Comparison of ENCODE assay signal across 31 cellular contexts in the genomic region with DNA sequence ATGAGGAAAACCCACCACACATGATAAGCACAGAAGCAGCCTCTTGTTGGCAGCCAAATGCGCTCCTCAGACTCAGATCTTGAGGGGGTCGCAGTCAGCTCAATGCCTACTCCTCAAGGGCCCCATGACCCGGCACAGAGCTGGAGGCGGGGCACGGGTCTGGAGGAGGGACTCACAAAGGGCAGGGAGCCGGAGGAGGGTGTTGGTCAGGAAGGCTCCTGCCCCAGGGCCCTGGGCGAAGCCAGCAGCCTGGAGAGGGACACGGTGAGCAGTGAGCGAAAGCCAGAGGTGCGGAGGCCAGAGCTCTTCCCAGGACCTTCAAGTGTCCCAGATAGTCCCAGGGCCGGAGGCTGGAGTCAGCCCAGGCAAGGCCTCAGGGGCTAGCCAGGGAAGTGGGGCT. TPM values are rescaled to one million over a fixed set of nuclear protein-coding genes. Genes with fewer than 3 reads are reported as not detected.
"Had no signal": no experiment of that assay in that cellular context is flagged by ENCODE, and none has a peak within 500 bp of the region (broad histone marks: within the 10 kb centered on the region; RNA-seq: fewer than 3 reads in every experiment).

No MANE protein-coding gene starts in this region.

- H3K27ac Mint-ChIP-seq: mesothelial cell of epicardium; naive B cell; nephron progenitor cell; progenitor cell of endocrine pancreas; stimulated activated naive B cell treated with anti-CD40 and anti-IgM and Interleukin-4, amounts not matched to agents 10 μg/mL and 1 μg/mL and 100 μg/mL, for 72 hours had no signal

- H3K27ac ChIP-seq: left lung, lower lobe of right lung, neural progenitor cell, ovary, right atrium auricular region, right lobe of liver, stomach, testis, thyroid gland, transverse colon, upper lobe of left lung, vagina had no signal

- H3K9ac ChIP-seq: neural progenitor cell had no signal

- H3K4me3 Mint-ChIP-seq: mesothelial cell of epicardium; natural killer cell; nephron progenitor cell; neural progenitor cell; stimulated activated naive B cell treated with anti-CD40 and anti-IgM and Interleukin-4, amounts not matched to agents 10 μg/mL and 1 μg/mL and 100 μg/mL, for 72 hours had no signal

- FAIRE-seq: islet of Langerhans, kidney had no signal

- H3K9me3 ChIP-seq: left lung, lower lobe of right lung, ovary, right atrium auricular region, right lobe of liver, stomach, testis, thyroid gland, transverse colon, upper lobe of left lung, vagina had no signal

- H3K27me3 ChIP-seq: neural progenitor cell, ovary, right atrium auricular region, right lobe of liver, testis, thyroid gland, transverse colon, upper lobe of left lung, vagina had no signal

- H3K4me1 ChIP-seq: right lobe of liver, stomach, testis, transverse colon, vagina had no signal

- H3K36me3 Mint-ChIP-seq: immature natural killer cell; mesothelial cell of epicardium; natural killer cell; neural progenitor cell; stimulated activated naive B cell treated with anti-CD40 and anti-IgM and Interleukin-4, amounts not matched to agents 10 μg/mL and 1 μg/mL and 100 μg/mL, for 72 hours had no signal

- H3K9me3 Mint-ChIP-seq: immature natural killer cell; mesothelial cell of epicardium; naive B cell; natural killer cell; nephron progenitor cell; neural progenitor cell; stimulated activated naive B cell treated with anti-CD40 and anti-IgM and Interleukin-4, amounts not matched to agents 10 μg/mL and 1 μg/mL and 100 μg/mL, for 72 hours had no signal

- H3K4me3 ChIP-seq: left lung, lower lobe of right lung, neural progenitor cell, ovary, right atrium auricular region, right lobe of liver, smooth muscle cell, stomach, testis, thyroid gland, transverse colon, upper lobe of left lung, vagina had no signal

- H3K4me2 ChIP-seq: neural progenitor cell, smooth muscle cell had no signal

- ATAC-seq: left colon; left lung; lower lobe of right lung; natural killer cell; right lobe of liver; stimulated activated naive B cell treated with anti-CD40 and anti-IgM and Interleukin-4, amounts not matched to agents 10 μg/mL and 1 μg/mL and 100 μg/mL, for 72 hours; stimulated activated naive CD8-positive, alpha-beta T cell treated with anti-CD3 and anti-CD28 coated beads, Interleukin-15, Interleukin-2, amounts not matched to agents 100 U/mL and 50 U/mL, for 24 hours had no signal

- H2AFZ ChIP-seq: neural progenitor cell had no signal

- H3K36me3 ChIP-seq: left lung, lower lobe of right lung, neural progenitor cell, ovary, right atrium auricular region, right lobe of liver, stomach, thyroid gland, transverse colon, upper lobe of left lung, vagina had no signal

- DNase-seq: hypothalamus; immature natural killer cell; kidney; left colon; left lung; lower lobe of right lung; mesendoderm; naive B cell; natural killer cell; nephron progenitor cell; ovary; right lobe of liver; stimulated activated CD4-positive, alpha-beta T cell treated with anti-CD3 and anti-CD28 coated beads, Interleukin-1b, Interleukin-23, amount 100 ng/mL, for 48 hours; stimulated activated CD4-positive, alpha-beta T cell treated with anti-CD3 and anti-CD28 coated beads, Interleukin-2, amount 100 ng/mL, for 48 hours; stimulated activated CD4-positive, alpha-beta T cell treated with anti-CD3 and anti-CD28 coated beads, Interleukin-4, amount 100 ng/mL, for 4 hours; stimulated activated CD8-positive, alpha-beta memory T cell treated with anti-CD3 and anti-CD28 coated beads, Interleukin-4, amount 100 ng/mL, for 48 hours; stimulated activated naive B cell treated with anti-CD40 and anti-IgM and Interleukin-4, amounts not matched to agents 10 μg/mL and 1 μg/mL and 100 μg/mL, for 72 hours; stimulated activated naive CD8-positive, alpha-beta T cell treated with anti-CD3 and anti-CD28 coated beads, Interleukin-15, Interleukin-2, amounts not matched to agents 100 U/mL and 50 U/mL, for 24 hours; stomach; testis; thyroid gland; transverse colon had no signal

RNA-seq across cellular contexts. Expression of gene CACNA2D2, which starts 9.8 kb away (rescaled TPM):
- total RNA-seq: pulmonary artery endothelial cell had no signal
